Comparison of ENCODE assay signal across 8 cellular contexts in genomic region chr20:62301773-62302340, GRCh38. TPM values are rescaled to one million over a fixed set of nuclear protein-coding genes. Genes with fewer than 3 reads are reported as not detected.
A peak's percentile ranks its signal among the peaks of the same experiment; 100 is the strongest.
DNase-seq lines count a peak whose midpoint lies in the region; ATAC-seq and TF ChIP-seq lines count a peak whose summit lies in the region.

No MANE protein-coding gene starts in this region.

- H3K27me3 Mint-ChIP-seq in activated naive CD8-positive, alpha-beta T cell, result no peaks in the 10 kb centered on the region
- no peaks in the 10 kb centered on the region for H3K27me3 Mint-ChIP-seq in osteocyte (ENCODE audit: unreplicated experiment)

- intact Hi-C loops in Right ventricle myocardium inferior (cut with DNase I), result loop anchor here (1.0 to 10.0 kb wide), 4 partner anchors 80 to 493 kb away; partner anchors contain the start of genes CABLES2 and MRGBP

- ATAC-seq in HG02588 (IDR thresholded peaks at IDR 0.05; ENCODE audit: unreplicated experiment) (peak; percentile 24), SK-N-SH treated with all-trans-retinoic acid at 6 μM for 48 hours (peak; percentile 69), Right ventricle myocardium inferior (peak; percentile 77), thoracic aorta (ENCODE audit: insufficient number of reproducible peaks, low FRiP score, low read depth) (peak; percentile 22)

- H3K4me3 Mint-ChIP-seq in activated naive CD8-positive, alpha-beta T cell, result peak overlapping the region; percentile 95
- peak overlapping the region; percentile 86 for H3K4me3 Mint-ChIP-seq in osteocyte (ENCODE audit: unreplicated experiment)

- peak overlapping the region; percentile 99 for H3K27ac Mint-ChIP-seq in activated naive CD8-positive, alpha-beta T cell
- H3K27ac Mint-ChIP-seq in osteocyte (ENCODE audit: unreplicated experiment), result peak overlapping the region; percentile 97

- H3K27me3 ChIP-seq in thoracic aorta (replicated peaks; ENCODE audit: insufficient read depth), result no peaks in the 10 kb centered on the region

- peaks cover 19% of the 10 kb centered on the region for H3K4me1 Mint-ChIP-seq in activated naive CD8-positive, alpha-beta T cell (ENCODE audit: low read depth)
- peaks cover 23% of the 10 kb centered on the region for H3K4me1 Mint-ChIP-seq in osteocyte (ENCODE audit: unreplicated experiment)

- no peaks in the 10 kb centered on the region for H3K36me3 Mint-ChIP-seq in activated naive CD8-positive, alpha-beta T cell
- peaks cover 3% of the 10 kb centered on the region for H3K36me3 Mint-ChIP-seq in osteocyte (ENCODE audit: unreplicated experiment)

- peak overlapping the region; percentile 98 to 100 for H3K27ac ChIP-seq in thoracic aorta

- H3K9me3 ChIP-seq in thoracic aorta, result no peaks in the 10 kb centered on the region

- DNase-seq in GDM1 (lab: John Stamatoyannopoulos, UW) (peak; percentile 85), NCI-H1092 (lab: John Stamatoyannopoulos, UW) (peak; percentile 84), Right ventricle myocardium inferior (ENCODE audit: missing footprints) (peak; percentile 98), osteocyte (ENCODE audit: extremely low spot score, unreplicated experiment) (peak; percentile 96), thoracic aorta (ENCODE audit: low spot score) (peak; percentile 81)

- H3K9me3 Mint-ChIP-seq in activated naive CD8-positive, alpha-beta T cell (ENCODE audit: low read depth), result no peaks in the 10 kb centered on the region
- no peaks in the 10 kb centered on the region for H3K9me3 Mint-ChIP-seq in osteocyte (ENCODE audit: unreplicated experiment)

- TF ChIP-seq CTCF in osteocyte (IDR thresholded peaks at IDR 0.05), result peak; percentile 94
- peak; percentile 76 for TF ChIP-seq CTCF in thoracic aorta (IDR thresholded peaks at IDR 0.05)

- peaks cover 13 to 29% of the 10 kb centered on the region in 2 donors for H3K4me1 ChIP-seq in thoracic aorta (ENCODE audit: control insufficient read depth in 1 of 2, low read depth in 2 of 2)

- peaks cover 20% of the 10 kb centered on the region for H3K36me3 ChIP-seq in thoracic aorta

- peak overlapping the region; percentile 97 for H3K4me3 ChIP-seq in thoracic aorta

TF ChIP-seq in SK-N-SH treated with all-trans-retinoic acid at 6 μM for 48 hours, 23 proteins besides CTCF, POLR2A, EP300 and RAD21:
- TF ChIP-seq CREB5 (CRISPR knock-in tag; IDR thresholded peaks at IDR 0.05; ENCODE audit: low read depth) (no peak), ESRRG (CRISPR knock-in tag; IDR thresholded peaks at IDR 0.05) (no peak), ISL1 (CRISPR knock-in tag; IDR thresholded peaks at IDR 0.05) (no peak), ZFP3 (CRISPR knock-in tag; IDR thresholded peaks at IDR 0.05) (peak; percentile 48; the same call in 1 of the 2 replicates), TSHZ2 (CRISPR knock-in tag; IDR thresholded peaks at IDR 0.05) (peak; percentile 37; the same call in 1 of the 2 replicates), TCF4 (CRISPR knock-in tag; IDR thresholded peaks at IDR 0.05; ENCODE audit: borderline replicate concordance) (0 out of 2 replicates have a peak, but pooled peaks have one; percentile 11), ZNF8 (CRISPR knock-in tag; IDR thresholded peaks at IDR 0.05) (no peak)
TF ChIP-seq in SK-N-SH treated with all-trans-retinoic acid at 6 μM for 48 hours: peak in this region for 3.

RNA-seq across cellular contexts. Expression of gene ADRM1, which starts 0.9 kb away (rescaled TPM):
- 73.9 TPM for total RNA-seq in Right ventricle myocardium inferior
- 82.6 and 83.9 TPM in 2 replicates for total RNA-seq in osteocyte
- 100 to 1,000 TPM in 1 of 2 donors, 10 to 100 TPM in 1; 98.8 to 113 TPM for total RNA-seq in thoracic aorta

Comparison
In these comparisons a context has a peak if more than half of its experiments do, and no peak if none do; other contexts are left out.
1. Peak in every context shown above with its lines: DNase-seq, ATAC-seq, H3K4me3 ChIP-seq and H3K27ac ChIP-seq.
2. ATAC-seq: peak in every context shown above with its lines; median percentile 77 in Right ventricle myocardium inferior; 69 in SK-N-SH treated with all-trans-retinoic acid at 6 μM for 48 hours; 24 in HG02588; 22 in thoracic aorta.